ENCODE assay signal across 19 cellular contexts in genomic region chr9:134687556-134687955, GRCh38. TPM values are rescaled to one million over a fixed set of nuclear protein-coding genes. Genes with fewer than 3 reads are reported as not detected.
DNase-seq lines count a peak whose midpoint lies in the region; ATAC-seq, FAIRE-seq and TF ChIP-seq lines count a peak whose summit lies in the region.
"Had no signal": no experiment of that assay in that cellular context is flagged by ENCODE, and none has a peak within 500 bp of the region (broad histone marks: within the 10 kb centered on the region; RNA-seq: fewer than 3 reads in every experiment).

No MANE protein-coding gene starts in this region.

- H3K9me3 ChIP-seq in right lobe of liver (no peaks in the 10 kb centered on the region), HepG2 (ENCODE audit: low read length) (peaks cover 10% of the 10 kb centered on the region), left lung (no peaks in the 10 kb centered on the region), trophoblast cell (ENCODE audit: insufficient read depth, low read depth, low read length) (peaks cover 8% of the 10 kb centered on the region)
- H3K9me3 ChIP-seq: A549, BE2C had no signal

- H2AFZ ChIP-seq in HepG2 (ENCODE audit: low read length) (no peak overlapping the region), trophoblast cell (ENCODE audit: insufficient read depth, low read length, poor library complexity) (no peak overlapping the region)
- H2AFZ ChIP-seq: GM23248 had no signal

- no peak overlapping the region for H2BK12ac ChIP-seq in trophoblast cell (ENCODE audit: low read length)

- H3K9ac ChIP-seq in HepG2 (ENCODE audit: insufficient read depth, low read depth, low read length) (no peak overlapping the region), trophoblast cell (ENCODE audit: low read length) (no peak overlapping the region)
- H3K9ac ChIP-seq: GM23248 had no signal

- H3K79me1 ChIP-seq in trophoblast cell (ENCODE audit: low read length): peaks cover 3% of the 10 kb centered on the region

- WGBS in right lobe of liver (ENCODE audit: insufficient coverage, low coverage, low lambda C conversion rate, missing lambda C conversion rate): 67% methylated on average over 3 of the region's 10 CpGs
- 0% methylated on average over 2 of the region's 10 CpGs for WGBS in HepG2 (ENCODE audit: low lambda C conversion rate)
- no CpG with 5 or more reads among the region's 10 CpGs for WGBS in trophoblast cell (ENCODE audit: extremely low coverage, insufficient coverage, insufficient read length)

- H3K36me3 ChIP-seq in right lobe of liver (no peaks in the 10 kb centered on the region), HepG2 (replicated peaks in 1 of 2; ENCODE audit: control insufficient read depth in 1 of 2, insufficient read depth in 2 of 2, low read length in 2 of 2) (no peaks in the 10 kb centered on the region), left lung (no peaks in the 10 kb centered on the region), trophoblast cell (ENCODE audit: control insufficient read depth in 1 of 2, insufficient read depth in 2 of 2, low read length in 2 of 2) (peaks cover 71 to 87% of the 10 kb centered on the region in 2 experiments)
- H3K36me3 ChIP-seq: BE2C had no signal

- TF ChIP-seq POLR2A in right lobe of liver (IDR thresholded peaks at IDR 0.05) (no peak), HepG2 (IDR thresholded peaks at IDR 0.05; ENCODE audit: insufficient read depth in 1 of 2, low read depth in 2 of 2, low read length in 2 of 2) (no peak)

- no TSS peak for BruUV-seq in HepG2 (replicated peaks; lab: Mats Ljungman, UMichigan)

- H2AK5ac ChIP-seq in trophoblast cell (ENCODE audit: low read length): no peak overlapping the region

- H3K27me3 ChIP-seq in right lobe of liver (no peaks in the 10 kb centered on the region), HepG2 (ENCODE audit: control insufficient read depth in 1 of 2, insufficient read depth in 2 of 2, low read length in 2 of 2) (peaks cover 7 to 46% of the 10 kb centered on the region in 2 experiments; a peak in 4 of 5 replicates), left lung (no peaks in the 10 kb centered on the region), trophoblast cell (ENCODE audit: insufficient read depth, low read length) (no peaks in the 10 kb centered on the region)
- H3K27me3 ChIP-seq: BE2C had no signal

- H2BK120ac ChIP-seq in trophoblast cell (ENCODE audit: insufficient read depth, low read length, poor library complexity): no peak overlapping the region

- H3K4me3 ChIP-seq in right lobe of liver (no peak overlapping the region), HepG2 (replicated peaks in 1 of 3; ENCODE audit: insufficient read depth in 1 of 3, low read depth in 2 of 3, low read length in 3 of 3) (no peak overlapping the region), left lung (no peak overlapping the region), trophoblast cell (ENCODE audit: low read depth, low read length) (no peak overlapping the region)
- H3K4me3 ChIP-seq: A549, GM23248 had no signal

- no peak overlapping the region for H4K12ac ChIP-seq in trophoblast cell (ENCODE audit: low read depth, low read length)

- intact Hi-C loops in right lobe of liver (cut with DNase I): no loop called here
- intact Hi-C loops in HepG2 (cut with micrococcal nuclease; ENCODE audit: unreplicated experiment): no loop called here
- intact Hi-C loops in left lung (cut with DNase I): no loop called here

- peak in 2 of 3 donors; percentile 4 to 35 for DNase-seq in right lobe of liver
- DNase-seq in HepG2 (ENCODE audit: low spot score): no peak
- DNase-seq in left lung: peak; percentile 23 to 40
- no peak for DNase-seq in trophoblast cell
- DNase-seq in stimulated activated naive CD4-positive, alpha-beta T cell treated with Interleukin-2 at 50 U/mL for 16 hours (lab: John Stamatoyannopoulos, UW): no peak
- no peak for DNase-seq in SW480 (ENCODE audit: low spot score)
- DNase-seq in HEK293T (ENCODE audit: extremely low spot score): no peak
- DNase-seq: BE2C; CD4-positive, alpha-beta memory T cell; DMS153; DMS79 treated with DMSO at 0.1 percent for 48 hours; EL; GM23248 had no signal

- H4K91ac ChIP-seq in trophoblast cell (ENCODE audit: low read depth, low read length): no peak overlapping the region

- H3K14ac ChIP-seq in trophoblast cell (ENCODE audit: low read length): no peak overlapping the region

- in situ Hi-C loops in HepG2 (cut with HindIII; ENCODE audit: extremely low pct_ligation_motif_present, low pct_unique_long_range_greater_than_20kb): no loop called here

- FAIRE-seq in HepG2 (lab: Jason Lieb, UNC): no peak
- FAIRE-seq: A549, G401.6, GM12891, H54 had no signal

- CTCF ChIA-PET in HepG2 (lab: Yijun Ruan, JAX; ENCODE audit: low intra/inter-chr PET ratio, low total read pairs) (no interaction called here), HEK293T (lab: Yijun Ruan, JAX) (no interaction called here)

- no peak overlapping the region for H3K27ac ChIP-seq in right lobe of liver
- H3K27ac ChIP-seq in HepG2 (ENCODE audit: extremely low read length, insufficient read depth, low read length): no peak overlapping the region
- H3K27ac ChIP-seq in left lung: no peak overlapping the region
- H3K27ac ChIP-seq in trophoblast cell (ENCODE audit: low read depth, low read length): no peak overlapping the region
- H3K27ac ChIP-seq: C4-2B had no signal

- POLR2A ChIA-PET in HepG2 (lab: Yijun Ruan, JAX): no interaction called here
- POLR2A ChIA-PET in HEK293T (lab: Yijun Ruan, JAX): no interaction called here

- H4K8ac ChIP-seq in trophoblast cell (ENCODE audit: low read depth, low read length): no peak overlapping the region

- no peak overlapping the region for H2BK5ac ChIP-seq in trophoblast cell (ENCODE audit: low read depth, low read length, poor library complexity)

- H3K4me1 ChIP-seq in right lobe of liver (no peaks in the 10 kb centered on the region), HepG2 (ENCODE audit: insufficient read depth, low read length) (no peaks in the 10 kb centered on the region), left lung (no peaks in the 10 kb centered on the region), trophoblast cell (ENCODE audit: control insufficient read depth in 1 of 2, insufficient read depth in 2 of 2, low read length in 2 of 2) (peaks cover 7 to 22% of the 10 kb centered on the region in 2 experiments)

- no peak for TF ChIP-seq RAD21 in HepG2 (CRISPR knock-in tag; IDR thresholded peaks at IDR 0.05)

- H3K18ac ChIP-seq in trophoblast cell (ENCODE audit: low read length): no peak overlapping the region

- H3K4ac ChIP-seq in trophoblast cell (ENCODE audit: low read depth, low read length): peak overlapping the region; percentile 24

- TF ChIP-seq CTCF in right lobe of liver (IDR thresholded peaks at IDR 0.05) (no peak), HepG2 (CRISPR knock-in tag; IDR thresholded peaks at IDR 0.05) (no peak), left lung (IDR thresholded peaks at IDR 0.05) (no peak)

- no peak overlapping the region for H3K23ac ChIP-seq in trophoblast cell (ENCODE audit: low read length)

- ATAC-seq in right lobe of liver (no peak), HepG2 (no peak), left lung (no peak)
- ATAC-seq: A549, HCT116 had no signal

- no peak overlapping the region for H3K4me2 ChIP-seq in HepG2 (ENCODE audit: low read depth, low read length)
- no peak overlapping the region for H3K4me2 ChIP-seq in trophoblast cell (ENCODE audit: low read length)
- H3K4me2 ChIP-seq: A549 had no signal

- TF ChIP-seq EP300 in HepG2 (IDR thresholded peaks at IDR 0.05; ENCODE audit: low read depth in 2 of 2, low read length in 2 of 2): no peak
- TF ChIP-seq EP300 in HepG2 (CRISPR knock-in tag; IDR thresholded peaks at IDR 0.05; ENCODE audit: borderline replicate concordance): no peak

- H3K79me2 ChIP-seq in HepG2 (ENCODE audit: insufficient read depth, low read length) (no peaks in the 10 kb centered on the region), trophoblast cell (ENCODE audit: control insufficient read depth, insufficient read depth, low read length, poor library complexity) (peaks cover 3% of the 10 kb centered on the region)

- no peaks in the 10 kb centered on the region; the same call in 1 of the 2 replicates for H4K20me1 ChIP-seq in HepG2 (ENCODE audit: insufficient read depth, low read length)

TF ChIP-seq in HepG2, 621 proteins besides CTCF, POLR2A, EP300 and RAD21 (continues in another document):
- TF ChIP-seq NFKB2 (CRISPR knock-in tag; IDR thresholded peaks at IDR 0.05; ENCODE audit: borderline replicate concordance) (no peak), MZF1 (CRISPR knock-in tag; IDR thresholded peaks at IDR 0.05; ENCODE audit: borderline replicate concordance) (no peak)

TF ChIP-seq in HEK293T, 16 proteins besides CTCF, POLR2A, EP300 and RAD21 (continues in another document):
- TF ChIP-seq TARDBP (IDR thresholded peaks at IDR 0.05) (no peak), LEF1 (IDR thresholded peaks at IDR 0.05; ENCODE audit: borderline replicate concordance) (no peak), FOXK2 (IDR thresholded peaks at IDR 0.05) (no peak), CTBP1 (IDR thresholded peaks at IDR 0.05; ENCODE audit: borderline replicate concordance) (no peak), SUZ12 (IDR thresholded peaks at IDR 0.05) (no peak)

RNA-seq across cellular contexts. Expression of gene COL5A1, which starts 46.0 kb away (rescaled TPM):
- total RNA-seq in right lobe of liver (10 to 100 TPM in 2 of 6 experiments, 1 to 10 TPM in 4; 1.5 to 17.0 (median 7.7) TPM), HepG2 (2016; rRNA removed; fragmentation: Illumina TruSeq; extraction: Trizol) (not detected in 2 replicates), left lung (100 to 1,000 TPM; 205 to 357 TPM)
- total RNA-seq in HepG2 (2016; cell fraction: cytosol; rRNA removed; fragmentation: Illumina TruSeq; extraction: Trizol; ENCODE audit: low read depth): not detected in 2 replicates
- total RNA-seq in HepG2 (2016; cell fraction: insoluble cytoplasmic fraction; rRNA removed; fragmentation: Illumina TruSeq; extraction: Trizol): not detected in 2 replicates
- total RNA-seq in HepG2 (2016; cell fraction: membrane; rRNA removed; fragmentation: Illumina TruSeq; extraction: Trizol): not detected in 2 replicates
- total RNA-seq in HepG2 (2016; cell fraction: nucleus; rRNA removed; fragmentation: Illumina TruSeq; extraction: Trizol): not detected in 2 replicates
- under 0.01 TPM in 1 of 2 replicates, not detected in the other for polyA plus RNA-seq in HepG2 (2011; rRNA removed)
- polyA plus RNA-seq in HepG2 (2011; cell fraction: cytosol; rRNA removed): under 0.01 TPM in 1 of 2 replicates, not detected in the other
- 0.07 and 0.08 TPM in 2 replicates for polyA plus RNA-seq in HepG2 (2011; cell fraction: nucleus; rRNA removed)
- polyA plus RNA-seq in HepG2 (2012): not detected in 2 replicates
- not detected in 2 replicates for polyA plus RNA-seq in HepG2 (2016; cell fraction: cytosol; fragmentation: Illumina TruSeq; extraction: Trizol; ENCODE audit: low read depth)
- not detected in 2 replicates for polyA plus RNA-seq in HepG2 (2016; cell fraction: insoluble cytoplasmic fraction; fragmentation: Illumina TruSeq; extraction: Trizol; ENCODE audit: low read depth)
- polyA plus RNA-seq in HepG2 (2016; cell fraction: membrane; fragmentation: Illumina TruSeq; extraction: Trizol; ENCODE audit: low read depth): not detected in 2 replicates
- 0.19 TPM in 1 of 2 replicates, not detected in the other for polyA plus RNA-seq in HepG2 (2016; cell fraction: nucleus; fragmentation: Illumina TruSeq; extraction: Trizol; ENCODE audit: insufficient read depth, low read depth)
- polyA minus RNA-seq in HepG2 (2011; rRNA and poly(A)+ RNA removed; ENCODE audit: low replicate concordance): 0.04 and 20.3 TPM in 2 replicates
- polyA minus RNA-seq in HepG2 (2011; cell fraction: cytosol; rRNA and poly(A)+ RNA removed): 0.20 TPM in 1 of 2 replicates, not detected in the other
- not detected in 2 replicates for polyA minus RNA-seq in HepG2 (2011; cell fraction: nucleus; rRNA and poly(A)+ RNA removed)
- polyA plus RNA-seq in trophoblast cell (2013): 431 and 476 TPM in 2 replicates

Comparison
In these comparisons a context has a peak if more than half of its experiments do, and no peak if none do; other contexts are left out.
1. DNase-seq: peak in right lobe of liver (2 of 3) and left lung (2 of 2); none in HepG2 (single experiment), trophoblast cell (0 of 2), stimulated activated naive CD4-positive, alpha-beta T cell treated with Interleukin-2 at 50 U/mL for 16 hours (single experiment), SW480 (single experiment) and HEK293T (single experiment).
2. RNA of gene COL5A1, which starts 46.0 kb away (total RNA-seq): 205 to 357 TPM in left lung; 1.5 to 17.0 TPM in right lobe of liver and not detected in HepG2; every median in the first group is over 10 times any median in the second.